ENCODE assay signal across 28 cellular contexts in the genomic region with DNA sequence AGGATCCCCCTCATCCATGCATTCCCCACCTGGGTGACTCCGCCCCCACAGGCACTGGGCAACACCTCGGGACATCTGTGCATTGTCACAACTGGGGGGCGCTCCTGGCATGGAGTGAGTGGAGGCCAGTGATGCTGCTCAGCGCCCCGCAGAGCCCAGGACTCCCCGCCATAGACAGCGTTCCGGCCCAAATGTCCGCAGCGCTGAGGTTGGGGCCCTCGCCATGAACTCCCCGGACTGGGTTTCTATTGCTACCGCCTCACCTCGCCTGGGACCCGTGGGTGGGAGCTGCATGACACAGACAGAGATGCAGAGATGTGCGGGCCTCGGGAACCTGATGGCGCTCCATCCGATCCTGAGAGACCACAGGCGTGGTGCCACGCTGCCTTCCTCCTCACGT. TPM values are rescaled to one million over a fixed set of nuclear protein-coding genes. Genes with fewer than 3 reads are reported as not detected.
"Had no signal": no experiment of that assay in that cellular context is flagged by ENCODE, and none has a peak within 500 bp of the region (broad histone marks: within the 10 kb centered on the region; RNA-seq: fewer than 3 reads in every experiment).

No MANE protein-coding gene starts in this region.

- FAIRE-seq: kidney had no signal

- H3K36me3 ChIP-seq: right atrium auricular region had no signal

- DNase-seq: activated CD4-positive, alpha-beta T cell treated with anti-CD3 and anti-CD28 coated beads for 4 hours; activated CD4-positive, alpha-beta T cell treated with anti-CD3 and anti-CD28 coated beads, Interleukin-2, amount 50 U/mL, for 4 hours; activated effector memory CD4-positive, alpha-beta T cell treated with Interleukin-2 at 50 U/mL for 16 hours; activated naive CD4-positive, alpha-beta T cell treated with Interleukin-2 at 50 U/mL for 16 hours; anterior cingulate cortex; body of pancreas; cortex of kidney; foreskin fibroblast; heart left ventricle; hypothalamus; immature natural killer cell; kidney; naive B cell; occipital lobe; stimulated activated naive CD4-positive, alpha-beta T cell treated with Interleukin-2 at 50 U/mL for 16 hours had no signal

- H3K4me3 ChIP-seq: body of pancreas, heart left ventricle, right atrium auricular region, tibial nerve had no signal

- H3K27me3 Mint-ChIP-seq: activated naive CD8-positive, alpha-beta T cell; naive B cell had no signal

- H3K27ac ChIP-seq: body of pancreas, heart left ventricle, parathyroid adenoma, right atrium auricular region, tibial nerve had no signal

- ATAC-seq: body of pancreas, esophagus mucosa, heart left ventricle had no signal

- H2AFZ ChIP-seq: parathyroid adenoma had no signal

- H3K9ac ChIP-seq: parathyroid adenoma had no signal

- H3K9me3 ChIP-seq: body of pancreas, heart left ventricle, right atrium auricular region, tibial nerve had no signal

- H3K27me3 ChIP-seq: body of pancreas, heart left ventricle, right atrium auricular region, tibial nerve had no signal

- H3K9me3 Mint-ChIP-seq: immature natural killer cell, mesothelial cell of epicardium, naive B cell, neural crest cell had no signal

- H3K4me3 Mint-ChIP-seq: activated naive CD8-positive, alpha-beta T cell; mesothelial cell of epicardium had no signal

- H3K27ac Mint-ChIP-seq: activated naive CD8-positive, alpha-beta T cell; mesothelial cell of epicardium had no signal

RNA-seq across cellular contexts. Expression of gene SMIM44, which starts 27.5 kb away (rescaled TPM):
- total RNA-seq: body of pancreas, cerebellum, esophagus mucosa, heart left ventricle, kidney, lower leg skin, mesothelial cell of epicardium, neural crest cell, occipital lobe, pulmonary artery endothelial cell, right atrium auricular region, temporal lobe, tibial nerve, urinary bladder had no signal
- polyA plus RNA-seq: adipose tissue, heart left ventricle, immature natural killer cell, urinary bladder had no signal

RNA-seq across cellular contexts. Expression of gene TEKTIP1, which starts 28.2 kb away (rescaled TPM):
- total RNA-seq: occipital lobe, pulmonary artery endothelial cell, right atrium auricular region, temporal lobe, urinary bladder had no signal
- polyA plus RNA-seq: heart left ventricle, immature natural killer cell had no signal

RNA-seq across cellular contexts. Expression of gene SMIM24, which starts 30.4 kb away (rescaled TPM):
- total RNA-seq: esophagus mucosa, heart left ventricle, neural crest cell, occipital lobe, pulmonary artery endothelial cell, right atrium auricular region, tibial nerve, urinary bladder had no signal
- polyA plus RNA-seq: urinary bladder had no signal
